ENCODE assay signal across 9 cellular contexts in genomic region chr20:17849901-17850673, GRCh38.
DNase-seq lines count a peak whose midpoint lies in the region; ATAC-seq and TF ChIP-seq lines count a peak whose summit lies in the region.
"Had no signal": no experiment of that assay in that cellular context is flagged by ENCODE, and none has a peak within 500 bp of the region (broad histone marks: within the 10 kb centered on the region; RNA-seq: fewer than 3 reads in every experiment).

No MANE protein-coding gene starts in this region.

- H3K4me3 Mint-ChIP-seq in Calu3 (ENCODE audit: low read depth, unreplicated experiment), result no peak overlapping the region
- H3K4me3 Mint-ChIP-seq in activated CD4-positive, alpha-beta T cell treated with anti-CD3 and anti-CD28 coated beads, Interleukin-2, amount 10 ng/mL, durations not matched to agents 7 days and 5 days, result no peak overlapping the region
- H3K4me3 Mint-ChIP-seq: T-helper 17 cell had no signal

- POLR2A ChIA-PET in activated CD4-positive, alpha-beta T cell treated with anti-CD3 and anti-CD28 coated beads, Interleukin-2, amount 10 ng/mL, durations not matched to agents 7 days and 5 days (lab: Charles Lee), result no interaction called here

- peak; percentile 90 for ATAC-seq in RWPE2 (ENCODE audit: low read depth)
- peak; percentile 91 for ATAC-seq in foreskin keratinocyte
- peak; percentile 73 for ATAC-seq in sciatic nerve
- no peak for ATAC-seq in HG03469 (IDR thresholded peaks at IDR 0.05; ENCODE audit: unreplicated experiment)
- no peak for ATAC-seq in stimulated activated naive CD8-positive, alpha-beta T cell treated with anti-CD3 and anti-CD28 coated beads, Interleukin-15, Interleukin-2, amounts not matched to agents 100 U/mL and 50 U/mL, for 24 hours
- ATAC-seq: T-helper 17 cell had no signal

- H3K36me3 Mint-ChIP-seq in Calu3 (ENCODE audit: insufficient read depth, unreplicated experiment), result peaks cover 10% of the 10 kb centered on the region
- H3K36me3 Mint-ChIP-seq in activated CD4-positive, alpha-beta T cell treated with anti-CD3 and anti-CD28 coated beads, Interleukin-2, amount 10 ng/mL, durations not matched to agents 7 days and 5 days (ENCODE audit: low read depth), result peaks cover 1% of the 10 kb centered on the region

- no TSS peak for BruUV-seq in Calu3 (replicated peaks; lab: Mats Ljungman, UMichigan)

- H3K9me3 Mint-ChIP-seq in Calu3 (ENCODE audit: low read depth, unreplicated experiment), result no peaks in the 10 kb centered on the region
- H3K9me3 Mint-ChIP-seq in activated CD4-positive, alpha-beta T cell treated with anti-CD3 and anti-CD28 coated beads, Interleukin-2, amount 10 ng/mL, durations not matched to agents 7 days and 5 days, result peaks cover 4% of the 10 kb centered on the region

- intact Hi-C loops in Calu3 (cut with micrococcal nuclease; ENCODE audit: unreplicated experiment) (no loop called here), sciatic nerve (cut with DNase I) (no loop called here)

- DNase-seq in Calu3 (peak; percentile 55), RWPE2 (ENCODE audit: low spot score) (peak; percentile 89), foreskin keratinocyte (peak; percentile 95 to 98), sciatic nerve (ENCODE audit: low spot score) (peak; percentile 62), NCI-H1092 (lab: John Stamatoyannopoulos, UW) (no peak)
- no peak for DNase-seq in stimulated activated naive CD8-positive, alpha-beta T cell treated with anti-CD3 and anti-CD28 coated beads, Interleukin-15, Interleukin-2, amounts not matched to agents 100 U/mL and 50 U/mL, for 24 hours
- no peak for DNase-seq in activated CD4-positive, alpha-beta T cell treated with anti-CD3 and anti-CD28 coated beads, Interleukin-2, amount 10 ng/mL, durations not matched to agents 7 days and 5 days
- DNase-seq: T-helper 17 cell had no signal

- H3K4me3 ChIP-seq in RWPE2 (ENCODE audit: severe bottlenecking), result no peak overlapping the region

- H3K27me3 ChIP-seq in RWPE2 (ENCODE audit: insufficient read depth, poor library complexity, severe bottlenecking) (no peaks in the 10 kb centered on the region), foreskin keratinocyte (no peaks in the 10 kb centered on the region)

- H3K4me1 ChIP-seq in RWPE2 (ENCODE audit: insufficient read depth, poor library complexity, severe bottlenecking), result peaks cover 25% of the 10 kb centered on the region
- H3K4me1 ChIP-seq in foreskin keratinocyte, result peaks cover 10% of the 10 kb centered on the region

- H3K27me3 Mint-ChIP-seq in Calu3 (ENCODE audit: unreplicated experiment), result no peaks in the 10 kb centered on the region
- H3K27me3 Mint-ChIP-seq in activated CD4-positive, alpha-beta T cell treated with anti-CD3 and anti-CD28 coated beads, Interleukin-2, amount 10 ng/mL, durations not matched to agents 7 days and 5 days, result peaks cover 2% of the 10 kb centered on the region
- H3K27me3 Mint-ChIP-seq: T-helper 17 cell had no signal

- CTCF ChIA-PET in Calu3 (lab: Charles Lee), result interaction anchor here (1.5 kb wide), 1 partner anchor 24 kb away, joined by 3 read pairs; no protein-coding TSS in a partner anchor
- CTCF ChIA-PET in activated CD4-positive, alpha-beta T cell treated with anti-CD3 and anti-CD28 coated beads, Interleukin-2, amount 10 ng/mL, durations not matched to agents 7 days and 5 days (lab: Charles Lee), result no interaction called here

- no peaks in the 10 kb centered on the region for H3K9me3 ChIP-seq in RWPE2 (ENCODE audit: severe bottlenecking)

- TF ChIP-seq CTCF in Calu3 (IDR thresholded peaks at IDR 0.05; ENCODE audit: unreplicated experiment) (no peak), RWPE2 (IDR thresholded peaks at IDR 0.05; ENCODE audit: poor library complexity, severe bottlenecking) (no peak), foreskin keratinocyte (conservative IDR thresholded peaks at IDR 0.05) (no peak)

- peak overlapping the region; percentile 69 for H3K27ac ChIP-seq in RWPE2 (ENCODE audit: poor library complexity, severe bottlenecking)
- H3K27ac ChIP-seq in foreskin keratinocyte, result no peak overlapping the region

- peak overlapping the region; percentile 63 for H3K27ac Mint-ChIP-seq in Calu3 (ENCODE audit: unreplicated experiment)
- H3K27ac Mint-ChIP-seq in activated CD4-positive, alpha-beta T cell treated with anti-CD3 and anti-CD28 coated beads, Interleukin-2, amount 10 ng/mL, durations not matched to agents 7 days and 5 days, result no peak overlapping the region
- H3K27ac Mint-ChIP-seq: T-helper 17 cell had no signal

- H3K36me3 ChIP-seq in RWPE2 (ENCODE audit: low read depth), result no peaks in the 10 kb centered on the region

- peaks cover 11% of the 10 kb centered on the region for H3K4me1 Mint-ChIP-seq in Calu3 (ENCODE audit: low read depth, unreplicated experiment)
- peaks cover 57% of the 10 kb centered on the region for H3K4me1 Mint-ChIP-seq in activated CD4-positive, alpha-beta T cell treated with anti-CD3 and anti-CD28 coated beads, Interleukin-2, amount 10 ng/mL, durations not matched to agents 7 days and 5 days

Comparison
In these comparisons a context has a peak if more than half of its experiments do, and no peak if none do; other contexts are left out.
1. DNase-seq: peak in Calu3 (single experiment), RWPE2 (single experiment), foreskin keratinocyte (2 of 2) and sciatic nerve (single experiment); none in stimulated activated naive CD8-positive, alpha-beta T cell treated with anti-CD3 and anti-CD28 coated beads, Interleukin-15, Interleukin-2, amounts not matched to agents 100 U/mL and 50 U/mL, for 24 hours (single experiment), activated CD4-positive, alpha-beta T cell treated with anti-CD3 and anti-CD28 coated beads, Interleukin-2, amount 10 ng/mL, durations not matched to agents 7 days and 5 days (single experiment) and NCI-H1092 (single experiment).
2. ATAC-seq: peak in RWPE2 (single experiment), foreskin keratinocyte (single experiment) and sciatic nerve (single experiment); none in HG03469 (single experiment) and stimulated activated naive CD8-positive, alpha-beta T cell treated with anti-CD3 and anti-CD28 coated beads, Interleukin-15, Interleukin-2, amounts not matched to agents 100 U/mL and 50 U/mL, for 24 hours (single experiment).